19 cellular contexts compared by ENCODE assay signal in genomic region chr2:217091531-217091930, GRCh38.
"Had no signal": no experiment of that assay in that cellular context is flagged by ENCODE, and none has a peak within 500 bp of the region (broad histone marks: within the 10 kb centered on the region; RNA-seq: fewer than 3 reads in every experiment).

No MANE protein-coding gene starts in this region.

- H3K36me3 ChIP-seq: breast epithelium, gastroesophageal sphincter, uterus had no signal

- H3K4me3 Mint-ChIP-seq: activated CD8-positive, alpha-beta T cell treated with anti-CD3 and anti-CD28 coated beads, Interleukin-2, amount 10 ng/mL, durations not matched to agents 7 days and 5 days; activated T-helper 17 cell treated with anti-CD3 and anti-CD28 coated beads, Interleukin-2, amount 50 U/mL, for 72 hours; neural crest cell had no signal

- H3K4me1 ChIP-seq: breast epithelium, gastroesophageal sphincter, testis, uterus had no signal

- H3K9me3 ChIP-seq: breast epithelium, gastroesophageal sphincter, testis, uterus had no signal

- H3K4me3 ChIP-seq: breast epithelium, coronary artery, gastroesophageal sphincter, testis, uterus had no signal

- DNase-seq: activated CD4-positive, alpha-beta T cell treated with anti-CD3 and anti-CD28 coated beads, Interleukin-2, amount 50 U/mL, for 1 hour; activated CD8-positive, alpha-beta T cell treated with anti-CD3 and anti-CD28 coated beads, Interleukin-2, amount 10 ng/mL, durations not matched to agents 7 days and 5 days; head of caudate nucleus; hypothalamus; left ventricle myocardium superior; mammary epithelial cell; midbrain; stimulated activated CD4-positive, alpha-beta T cell treated with anti-CD3 and anti-CD28 coated beads, Interleukin-12 subunit alpha, Interleukin-12 subunit beta, amount 100 ng/mL, for 4 hours; testis; trophoblast cell; uterus had no signal

- H3K27me3 ChIP-seq: breast epithelium, gastroesophageal sphincter, testis, uterus had no signal

- H3K27ac Mint-ChIP-seq: activated CD8-positive, alpha-beta T cell treated with anti-CD3 and anti-CD28 coated beads, Interleukin-2, amount 10 ng/mL, durations not matched to agents 7 days and 5 days; activated T-helper 17 cell treated with anti-CD3 and anti-CD28 coated beads, Interleukin-2, amount 50 U/mL, for 72 hours; progenitor cell of endocrine pancreas had no signal

- H3K27ac ChIP-seq: coronary artery, gastroesophageal sphincter, testis had no signal

- H3K36me3 Mint-ChIP-seq: activated naive CD4-positive, alpha-beta T cell treated with anti-CD3 and anti-CD28 coated beads, Interleukin-2, amount 50 U/mL, for 72 hours had no signal

- ATAC-seq: activated CD4-positive, CD25-positive, alpha-beta regulatory T cell treated with anti-CD3 and anti-CD28 coated beads, Interleukin-2, amount 50 U/mL, for 24 hours; activated CD8-positive, alpha-beta T cell treated with anti-CD3 and anti-CD28 coated beads, Interleukin-2, amount 10 ng/mL, durations not matched to agents 7 days and 5 days; activated naive CD4-positive, alpha-beta T cell treated with anti-CD3 and anti-CD28 coated beads, Interleukin-2, amount 50 U/mL, for 72 hours; activated T-helper 17 cell treated with anti-CD3 and anti-CD28 coated beads, Interleukin-2, amount 50 U/mL, for 72 hours; gastroesophageal sphincter; left ventricle myocardium superior had no signal

- H3K27me3 Mint-ChIP-seq: progenitor cell of endocrine pancreas had no signal

- H3K9me3 Mint-ChIP-seq: activated T-helper 17 cell treated with anti-CD3 and anti-CD28 coated beads, Interleukin-2, amount 50 U/mL, for 72 hours had no signal
